8 cellular contexts compared by ENCODE assay signal in genomic region chr5:161544350-161544765, GRCh38. TPM values are rescaled to one million over a fixed set of nuclear protein-coding genes. Genes with fewer than 3 reads are reported as not detected.
A peak's percentile ranks its signal among the peaks of the same experiment; 100 is the strongest.
DNase-seq lines count a peak whose midpoint lies in the region; ATAC-seq and TF ChIP-seq lines count a peak whose summit lies in the region.

No MANE protein-coding gene starts in this region.

- H3K36me3 ChIP-seq in HUES6 (ENCODE audit: control insufficient read depth, insufficient read depth, low read length): no peaks in the 10 kb centered on the region
- H3K36me3 ChIP-seq in SU-DHL-6 (ENCODE audit: low read length): no peaks in the 10 kb centered on the region
- no peaks in the 10 kb centered on the region for H3K36me3 ChIP-seq in psoas muscle (ENCODE audit: insufficient read depth in 1 of 2, low read depth in 1 of 2)

- H3K9me2 ChIP-seq in SU-DHL-6 (replicated peaks; ENCODE audit: insufficient read depth, low read length): no peaks in the 10 kb centered on the region

- whole genome bisulfite sequencing in psoas muscle, 3 donors: 1 to 3% (median 2%) methylated on average over 7 of the region's 7 CpGs

- no peaks in the 10 kb centered on the region for H3K9me3 Mint-ChIP-seq in activated naive CD8-positive, alpha-beta T cell treated with anti-CD3 and anti-CD28 coated beads, Interleukin-2, amount 50 U/mL, for 24 hours
- peaks cover 3% of the 10 kb centered on the region for H3K9me3 Mint-ChIP-seq in activated naive CD8-positive, alpha-beta T cell treated with anti-CD3 and anti-CD28 coated beads for 36 hours

- H3K4me3 Mint-ChIP-seq in activated naive CD8-positive, alpha-beta T cell treated with anti-CD3 and anti-CD28 coated beads, Interleukin-2, amount 50 U/mL, for 24 hours: no peak overlapping the region
- no peak overlapping the region for H3K4me3 Mint-ChIP-seq in activated naive CD8-positive, alpha-beta T cell treated with anti-CD3 and anti-CD28 coated beads for 36 hours

- H4K20me1 ChIP-seq in SU-DHL-6 (ENCODE audit: low read depth, low read length): no peaks in the 10 kb centered on the region

- H3K4me1 ChIP-seq in HUES6 (ENCODE audit: control insufficient read depth, insufficient read depth, low read length) (peaks cover 24% of the 10 kb centered on the region), foreskin keratinocyte (no peaks in the 10 kb centered on the region), psoas muscle (no peaks in the 10 kb centered on the region)

- H3K36me3 Mint-ChIP-seq in activated naive CD8-positive, alpha-beta T cell treated with anti-CD3 and anti-CD28 coated beads, Interleukin-2, amount 50 U/mL, for 24 hours (ENCODE audit: low read depth): no peaks in the 10 kb centered on the region
- H3K36me3 Mint-ChIP-seq in activated naive CD8-positive, alpha-beta T cell treated with anti-CD3 and anti-CD28 coated beads for 36 hours: no peaks in the 10 kb centered on the region

- H3K9ac ChIP-seq in HUES6 (ENCODE audit: low read length) (no peak overlapping the region), SU-DHL-6 (ENCODE audit: low read length) (no peak overlapping the region)

- TF ChIP-seq CTCF in SU-DHL-6 (IDR thresholded peaks at IDR 0.05; ENCODE audit: insufficient read depth, low read length, poor library complexity, severe bottlenecking): peak; percentile 83
- TF ChIP-seq CTCF in foreskin keratinocyte (conservative IDR thresholded peaks at IDR 0.05): peak; percentile 64
- peak; percentile 46 for TF ChIP-seq CTCF in psoas muscle (IDR thresholded peaks at IDR 0.05)

- peak; percentile 23 for DNase-seq in activated naive CD8-positive, alpha-beta T cell treated with anti-CD3 and anti-CD28 coated beads, Interleukin-2, amount 50 U/mL, for 24 hours
- no peak for DNase-seq in activated naive CD8-positive, alpha-beta T cell treated with anti-CD3 and anti-CD28 coated beads for 36 hours
- DNase-seq in foreskin keratinocyte (peak in 1 of 2 donors; percentile 11), psoas muscle (no peak), mucosa of gallbladder (ENCODE audit: low spot score) (no peak)

- intact Hi-C loops in psoas muscle (cut with DNase I): no loop called here

- peak overlapping the region; percentile 57 for H3K4me2 ChIP-seq in SU-DHL-6 (ENCODE audit: low read depth, low read length, poor library complexity, severe bottlenecking)

- peak overlapping the region; percentile 39 for H2AFZ ChIP-seq in SU-DHL-6 (ENCODE audit: low read depth, low read length, severe bottlenecking)

- no peaks in the 10 kb centered on the region for H3K79me2 ChIP-seq in SU-DHL-6 (ENCODE audit: insufficient read depth, low read length)

- peaks cover 4% of the 10 kb centered on the region for H3K4me1 Mint-ChIP-seq in activated naive CD8-positive, alpha-beta T cell treated with anti-CD3 and anti-CD28 coated beads, Interleukin-2, amount 50 U/mL, for 24 hours
- H3K4me1 Mint-ChIP-seq in activated naive CD8-positive, alpha-beta T cell treated with anti-CD3 and anti-CD28 coated beads for 36 hours: peaks cover 9% of the 10 kb centered on the region

- no peak for ATAC-seq in activated naive CD8-positive, alpha-beta T cell treated with anti-CD3 and anti-CD28 coated beads, Interleukin-2, amount 50 U/mL, for 24 hours
- ATAC-seq in GM21423 (IDR thresholded peaks at IDR 0.05; ENCODE audit: unreplicated experiment) (peak; percentile 53), foreskin keratinocyte (peak; percentile 62), psoas muscle (no peak)

- peaks cover 54% of the 10 kb centered on the region for H3K27me3 Mint-ChIP-seq in activated naive CD8-positive, alpha-beta T cell treated with anti-CD3 and anti-CD28 coated beads, Interleukin-2, amount 50 U/mL, for 24 hours
- peaks cover 58% of the 10 kb centered on the region for H3K27me3 Mint-ChIP-seq in activated naive CD8-positive, alpha-beta T cell treated with anti-CD3 and anti-CD28 coated beads for 36 hours

- no peak overlapping the region for H3K27ac ChIP-seq in HUES6 (ENCODE audit: low read depth, low read length)
- H3K27ac ChIP-seq in SU-DHL-6 (ENCODE audit: low read depth, low read length): no peak overlapping the region
- no peak overlapping the region for H3K27ac ChIP-seq in foreskin keratinocyte
- H3K27ac ChIP-seq in psoas muscle: no peak overlapping the region

- no peaks in the 10 kb centered on the region for H3F3A ChIP-seq in SU-DHL-6 (ENCODE audit: insufficient read depth)

- no peak overlapping the region for H3K27ac Mint-ChIP-seq in activated naive CD8-positive, alpha-beta T cell treated with anti-CD3 and anti-CD28 coated beads, Interleukin-2, amount 50 U/mL, for 24 hours
- H3K27ac Mint-ChIP-seq in activated naive CD8-positive, alpha-beta T cell treated with anti-CD3 and anti-CD28 coated beads for 36 hours: no peak overlapping the region

- H3K27me3 ChIP-seq in HUES6 (ENCODE audit: control insufficient read depth, insufficient read depth, low read length): peaks cover 49% of the 10 kb centered on the region
- no peaks in the 10 kb centered on the region for H3K27me3 ChIP-seq in SU-DHL-6 (ENCODE audit: low read length)
- peaks cover 47% of the 10 kb centered on the region for H3K27me3 ChIP-seq in foreskin keratinocyte
- peaks cover 0 to 47% (median 17%) of the 10 kb centered on the region in 3 donors for H3K27me3 ChIP-seq in psoas muscle (ENCODE audit: insufficient read depth in 3 of 3, low read length in 2 of 3)

- H3K9me3 ChIP-seq in HUES6 (ENCODE audit: control insufficient read depth, insufficient read depth, low read depth, low read length) (no peaks in the 10 kb centered on the region), SU-DHL-6 (ENCODE audit: insufficient read depth, low read length) (no peaks in the 10 kb centered on the region), psoas muscle (no peaks in the 10 kb centered on the region)

- H3K4me3 ChIP-seq in HUES6 (ENCODE audit: low read depth, low read length): peak overlapping the region; percentile 76; the same call in 1 of the 2 replicates
- no peak overlapping the region for H3K4me3 ChIP-seq in SU-DHL-6 (ENCODE audit: insufficient read depth, low read length, poor library complexity, severe bottlenecking)
- H3K4me3 ChIP-seq in psoas muscle: no peak overlapping the region

RNA-seq across cellular contexts. Expression of gene GABRB2, which starts 2.2 kb away (rescaled TPM):
- not detected for total RNA-seq in activated naive CD8-positive, alpha-beta T cell treated with anti-CD3 and anti-CD28 coated beads for 36 hours
- total RNA-seq in foreskin keratinocyte: not detected in 2 replicates
- polyA plus RNA-seq in foreskin keratinocyte: not detected in 2 replicates
- total RNA-seq in psoas muscle: under 1 TPM; 0.05 to 0.36 (median 0.24) TPM
- under 1 TPM; 0.04 to 0.14 (median 0.06) TPM for polyA plus RNA-seq in psoas muscle
- 0.72 TPM for total RNA-seq in mucosa of gallbladder

Comparison
In these comparisons a context has a peak if more than half of its experiments do, and no peak if none do; other contexts are left out.
1. ATAC-seq: peak in GM21423 (single experiment) and foreskin keratinocyte (single experiment); none in activated naive CD8-positive, alpha-beta T cell treated with anti-CD3 and anti-CD28 coated beads, Interleukin-2, amount 50 U/mL, for 24 hours (single experiment) and psoas muscle (0 of 4).
2. Peak in every context shown above with its lines, with median percentiles within 50 percentile points of each other: CTCF ChIP-seq.